In the genomic region with DNA sequence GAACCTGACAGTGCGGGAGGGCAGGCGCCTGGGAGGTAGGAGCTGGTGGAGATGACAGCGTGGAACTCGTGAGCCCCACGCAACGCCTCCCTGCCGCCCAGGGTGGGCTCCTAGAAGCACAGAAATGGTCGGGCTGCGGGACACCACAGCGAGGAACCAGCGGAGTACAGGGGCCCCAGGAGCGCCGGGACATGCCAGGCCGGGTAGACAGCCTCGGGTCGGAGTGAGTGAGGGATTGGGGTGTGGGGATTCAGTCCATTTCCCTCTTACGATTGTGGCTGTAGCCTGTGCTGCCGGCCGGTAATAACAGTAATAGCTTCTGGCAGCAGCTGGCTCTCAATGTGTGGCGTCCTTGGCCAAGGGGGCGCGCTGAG, we compare ENCODE assay signal across 12 cellular contexts. TPM values are rescaled to one million over a fixed set of nuclear protein-coding genes. Genes with fewer than 3 reads are reported as not detected.
DNase-seq lines count a peak whose midpoint lies in the region; ATAC-seq and TF ChIP-seq lines count a peak whose summit lies in the region.
"Not testable (repeated sequence)": the region's sequence is repeated elsewhere in the genome, so short reads cannot be mapped to it uniquely, and the experiment has no call there.
"Had no signal": no experiment of that assay in that cellular context is flagged by ENCODE, and none has a peak within 500 bp of the region (broad histone marks: within the 10 kb centered on the region; RNA-seq: fewer than 3 reads in every experiment).

No MANE protein-coding gene starts in this region.

- WGBS in mammary epithelial cell (ENCODE audit: low coverage, missing lambda C conversion rate): 16% methylated on average over 13 of the region's 22 CpGs
- WGBS in suprapubic skin: 34% methylated on average over 7 of the region's 22 CpGs

- dilution Hi-C loops in mammary epithelial cell (cut with HindIII; ENCODE audit: low sequenced_read_pairs): not testable (repeated sequence)

- H3K9me3 Mint-ChIP-seq in activated T-cell treated with anti-CD3 and anti-CD28 coated beads, Interleukin-2, amount 50 U/mL, for 4 hours: not testable (repeated sequence)

- not testable (repeated sequence) for H3K36me3 Mint-ChIP-seq in activated T-cell treated with anti-CD3 and anti-CD28 coated beads, Interleukin-2, amount 50 U/mL, for 4 hours (ENCODE audit: insufficient read depth)

- H3K27ac ChIP-seq in OCI-LY3 (ENCODE audit: low read length); rectal smooth muscle tissue (ENCODE audit: low read depth, low read length); suprapubic skin: not testable (repeated sequence)
- H3K27ac ChIP-seq in mammary epithelial cell (ENCODE audit: insufficient read depth, low read depth, low read length): peak overlapping the region; percentile 49

- not testable (repeated sequence) for H3K79me2 ChIP-seq in OCI-LY3 (ENCODE audit: low read length); mammary epithelial cell (ENCODE audit: insufficient read depth, low read length)

- not testable (repeated sequence) for H3K9me3 ChIP-seq in OCI-LY3 (ENCODE audit: insufficient read depth, low read length); mammary epithelial cell (replicated peaks; ENCODE audit: insufficient read depth, low read length); suprapubic skin

- intact Hi-C loops in mammary epithelial cell (cut with micrococcal nuclease): loop anchor here (5.0 kb wide), 1 partner anchor 298 kb away; the partner anchor contains the start of genes FHOD1 and SLC9A5

- H3K4me1 Mint-ChIP-seq in activated T-cell treated with anti-CD3 and anti-CD28 coated beads, Interleukin-2, amount 50 U/mL, for 4 hours (ENCODE audit: low read depth): peaks cover 18% of the 10 kb centered on the region

- H3K4me3 ChIP-seq in BJ (ENCODE audit: low read depth, low read length) (peak overlapping the region; percentile 44; the same call in 1 of the 2 replicates), mammary epithelial cell (replicated peaks in 1 of 3; ENCODE audit: insufficient read depth in 1 of 3, low read depth in 2 of 3, low read length in 3 of 3) (peak overlapping the region; percentile 66 to 69 (median 68)), fibroblast of mammary gland (ENCODE audit: control insufficient read depth, low read depth, low read length) (peak overlapping the region; percentile 46), rectal smooth muscle tissue (ENCODE audit: low read length) (peak overlapping the region; percentile 68), suprapubic skin (peak overlapping the region; percentile 58)
- not testable (repeated sequence) for H3K4me3 ChIP-seq in OCI-LY3 (ENCODE audit: low read length)

- H3K36me3 ChIP-seq in BJ (ENCODE audit: control insufficient read depth, insufficient read depth, low read length); OCI-LY3 (replicated peaks; ENCODE audit: low read depth, low read length); mammary epithelial cell (ENCODE audit: insufficient read depth, low read length); rectal smooth muscle tissue (ENCODE audit: control insufficient read depth, insufficient read depth, low read length); suprapubic skin: not testable (repeated sequence)

- H3K27me3 ChIP-seq in BJ (ENCODE audit: control insufficient read depth, insufficient read depth, low read length); OCI-LY3 (ENCODE audit: low read depth, low read length); mammary epithelial cell (ENCODE audit: insufficient read depth, low read length); rectal smooth muscle tissue (ENCODE audit: control insufficient read depth, insufficient read depth, low read length); suprapubic skin: not testable (repeated sequence)

- not testable (repeated sequence) for H3K9ac ChIP-seq in OCI-LY3 (ENCODE audit: low read length); rectal smooth muscle tissue (ENCODE audit: low read length)
- H3K9ac ChIP-seq in mammary epithelial cell (ENCODE audit: insufficient read depth, low read length): peak overlapping the region; percentile 64

- not testable (repeated sequence) for TF ChIP-seq CTCF in BJ (IDR thresholded peaks at IDR 0.05; ENCODE audit: insufficient read depth, low read depth, low read length); OCI-LY3 (IDR thresholded peaks at IDR 0.05; ENCODE audit: low read depth, low read length); mammary epithelial cell (conservative IDR thresholded peaks at IDR 0.05 in 1 of 2, IDR thresholded peaks at IDR 0.05 in 1 of 2; ENCODE audit: extremely low read depth in 1 of 2, insufficient read depth in 1 of 2, low read depth in 1 of 2, low read length in 2 of 2); fibroblast of mammary gland (conservative IDR thresholded peaks at IDR 0.05; ENCODE audit: control insufficient read depth, insufficient read depth, low read depth, low read length); suprapubic skin (IDR thresholded peaks at IDR 0.05)

- TF ChIP-seq EP300 in suprapubic skin (IDR thresholded peaks at IDR 0.05): not testable (repeated sequence)

- in situ Hi-C loops in mammary epithelial cell (cut with MboI; ENCODE audit: low sequenced_read_pairs in 2 of 2): not testable (repeated sequence)

- H3K27me3 Mint-ChIP-seq in activated T-cell treated with anti-CD3 and anti-CD28 coated beads, Interleukin-2, amount 50 U/mL, for 4 hours (ENCODE audit: low read depth): peaks cover 40% of the 10 kb centered on the region

- H3K4me2 ChIP-seq in OCI-LY3 (ENCODE audit: low read length) (peak overlapping the region; percentile 80), mammary epithelial cell (ENCODE audit: insufficient read depth, low read depth, low read length) (peak overlapping the region; percentile 100)

- DNase-seq in BJ (ENCODE audit: low read depth); activated T-cell treated with anti-CD3 and anti-CD28 coated beads, Interleukin-2, amount 50 U/mL, for 4 hours; mammary epithelial cell; fibroblast of mammary gland (ENCODE audit: low read depth); left lobe of liver (ENCODE audit: low spot score); suprapubic skin (ENCODE audit: low spot score in 2 of 2): not testable (repeated sequence)

- CTCF ChIA-PET in BJ (lab: Yijun Ruan, JAX): interaction anchor here (1.5 to 2.5 kb wide), 3 partner anchors 53 to 206 kb away, joined by 4 to 8 read pairs (median 6); no protein-coding TSS in a partner anchor
- CTCF ChIA-PET in mammary epithelial cell (lab: Charles Lee; ENCODE audit: low non-redundant PET): not testable (repeated sequence)

- not testable (repeated sequence) for H2AFZ ChIP-seq in OCI-LY3 (ENCODE audit: low read depth, low read length)
- peak overlapping the region; percentile 97 for H2AFZ ChIP-seq in mammary epithelial cell (ENCODE audit: low read depth, low read length)

- POLR2A ChIA-PET in BJ (lab: Charles Lee): not testable (repeated sequence)

- H4K20me1 ChIP-seq in OCI-LY3 (ENCODE audit: insufficient read depth, low read length); mammary epithelial cell (ENCODE audit: insufficient read depth, low read length): not testable (repeated sequence)

- TF ChIP-seq POLR2A in suprapubic skin (IDR thresholded peaks at IDR 0.05): not testable (repeated sequence)

- peak in 1 of 2 donors; percentile 12 for ATAC-seq in activated T-cell treated with anti-CD3 and anti-CD28 coated beads, Interleukin-2, amount 50 U/mL, for 4 hours
- peak; percentile 3 for ATAC-seq in left lobe of liver

- H3K4me1 ChIP-seq in OCI-LY3 (ENCODE audit: low read length): peaks cover 11% of the 10 kb centered on the region
- H3K4me1 ChIP-seq in mammary epithelial cell (ENCODE audit: insufficient read depth, low read length): peaks cover 31% of the 10 kb centered on the region
- not testable (repeated sequence) for H3K4me1 ChIP-seq in rectal smooth muscle tissue (ENCODE audit: control insufficient read depth, insufficient read depth, low read length)
- peaks cover 21% of the 10 kb centered on the region for H3K4me1 ChIP-seq in suprapubic skin

- H3K4me3 Mint-ChIP-seq in activated T-cell treated with anti-CD3 and anti-CD28 coated beads, Interleukin-2, amount 50 U/mL, for 4 hours: peak overlapping the region; percentile 82

- BruUV-seq in mammary epithelial cell (replicated peaks; lab: Mats Ljungman, UMichigan): not testable (repeated sequence)

RNA-seq across cellular contexts. Expression of gene CES3, which starts 12.3 kb away (rescaled TPM):
- polyA plus RNA-seq in BJ (2011; rRNA removed): 0.07 and 0.13 TPM in 2 replicates
- polyA minus RNA-seq in BJ (2011; rRNA and poly(A)+ RNA removed): 0.31 TPM in 1 of 2 replicates, not detected in the other
- under 1 TPM in 2 of 3 donors, not detected in 1; 0.10 to 0.30 TPM for total RNA-seq in activated T-cell treated with anti-CD3 and anti-CD28 coated beads, Interleukin-2, amount 50 U/mL, for 4 hours
- total RNA-seq in mammary epithelial cell: 1 to 10 TPM; 1.3 to 3.5 TPM
- 2.0 TPM for polyA plus RNA-seq in mammary epithelial cell
- polyA minus RNA-seq in mammary epithelial cell: 2.6 TPM
- total RNA-seq in left lobe of liver: 80.3 TPM
- total RNA-seq in suprapubic skin: 1 to 10 TPM in 3 of 4 donors, not detected in 1; 1.4 to 2.2 (median 1.5) TPM

RNA-seq across cellular contexts. Expression of gene CES2, which starts 13.5 kb away (rescaled TPM):
- polyA plus RNA-seq in BJ (2011; rRNA removed) (23.8 and 33.3 TPM in 2 replicates), mammary epithelial cell (95.4 TPM)
- polyA minus RNA-seq in BJ (2011; rRNA and poly(A)+ RNA removed): 22.5 and 32.9 TPM in 2 replicates
- 10 to 100 TPM; 22.6 to 25.3 (median 24.3) TPM for total RNA-seq in activated T-cell treated with anti-CD3 and anti-CD28 coated beads, Interleukin-2, amount 50 U/mL, for 4 hours
- total RNA-seq in mammary epithelial cell (100 to 1,000 TPM; 110 to 130 TPM), left lobe of liver (286 TPM), suprapubic skin (10 to 100 TPM; 33.6 to 56.0 (median 42.3) TPM)
- polyA minus RNA-seq in mammary epithelial cell: 97.2 TPM

RNA-seq across cellular contexts. Expression of gene CIAO2B, which starts 14.6 kb away (rescaled TPM):
- 155 and 171 TPM in 2 replicates for polyA plus RNA-seq in BJ (2011; rRNA removed)
- 79.3 and 107 TPM in 2 replicates for polyA minus RNA-seq in BJ (2011; rRNA and poly(A)+ RNA removed)
- total RNA-seq in activated T-cell treated with anti-CD3 and anti-CD28 coated beads, Interleukin-2, amount 50 U/mL, for 4 hours: 100 to 1,000 TPM; 201 to 220 (median 212) TPM
- 100 to 1,000 TPM in 1 of 2 donors, 10 to 100 TPM in 1; 89.9 to 104 TPM for total RNA-seq in mammary epithelial cell
- polyA plus RNA-seq in mammary epithelial cell: 186 TPM
- 73.9 TPM for polyA minus RNA-seq in mammary epithelial cell
- 42.6 TPM for total RNA-seq in left lobe of liver
- 10 to 100 TPM; 34.4 to 69.0 (median 45.0) TPM for total RNA-seq in suprapubic skin

RNA-seq across cellular contexts. Expression of gene RRAD, which starts 23.5 kb away (rescaled TPM):
- polyA plus RNA-seq in BJ (2011; rRNA removed) (1.8 and 3.8 TPM in 2 replicates), mammary epithelial cell (1.3 TPM)
- polyA minus RNA-seq in BJ (2011; rRNA and poly(A)+ RNA removed): 0.57 and 1.6 TPM in 2 replicates
- total RNA-seq in activated T-cell treated with anti-CD3 and anti-CD28 coated beads, Interleukin-2, amount 50 U/mL, for 4 hours: under 1 TPM; 0.15 to 0.50 (median 0.38) TPM
- total RNA-seq in mammary epithelial cell (10 to 100 TPM in 1 of 2 donors, 1 to 10 TPM in 1; 1.9 to 10.3 TPM), left lobe of liver (0.98 TPM), suprapubic skin (10 to 100 TPM in 1 of 4 donors, 1 to 10 TPM in 3; 1.5 to 12.1 (median 4.6) TPM)
- polyA minus RNA-seq in mammary epithelial cell: not detected
- total RNA-seq: HT1080 had no signal

RNA-seq across cellular contexts. Expression of gene CDH16, which starts 30.1 kb away (rescaled TPM):
- polyA plus RNA-seq in BJ (2011; rRNA removed) (not detected in 2 replicates), mammary epithelial cell (0.45 TPM)
- not detected in 2 replicates for polyA minus RNA-seq in BJ (2011; rRNA and poly(A)+ RNA removed)
- total RNA-seq in activated T-cell treated with anti-CD3 and anti-CD28 coated beads, Interleukin-2, amount 50 U/mL, for 4 hours: not detected
- total RNA-seq in mammary epithelial cell (under 1 TPM in 1 of 2 donors, not detected in 1; 0.28 TPM), left lobe of liver (not detected), suprapubic skin (under 1 TPM in 1 of 4 donors, not detected in 3; 0.45 TPM)
- not detected for polyA minus RNA-seq in mammary epithelial cell
- total RNA-seq: activated T-helper 2 cell treated with anti-CD3 and anti-CD28 coated beads, Interferon-gamma antibody, Interleukin-2, Interleukin-4, amounts not matched to agents 10 μg/mL and 5 μg/mL and 100 μg/mL, durations not matched to agents 14 hours and 24 hours and 36 hours; body of pancreas; endodermal cell; HT1080 had no signal

Comparison
In these comparisons a context has a peak if more than half of its experiments do, and no peak if none do; other contexts are left out.
1. RNA of gene CES3, which starts 12.3 kb away (total RNA-seq): 80.3 TPM in left lobe of liver (single experiment); 1.3 to 3.5 TPM in mammary epithelial cell, 1.4 to 2.2 TPM in suprapubic skin and 0.10 to 0.30 TPM in activated T-cell treated with anti-CD3 and anti-CD28 coated beads, Interleukin-2, amount 50 U/mL, for 4 hours; every median in the first group is over 10 times any median in the second.